ENCODE assay signal across 8 cellular contexts in the genomic region with DNA sequence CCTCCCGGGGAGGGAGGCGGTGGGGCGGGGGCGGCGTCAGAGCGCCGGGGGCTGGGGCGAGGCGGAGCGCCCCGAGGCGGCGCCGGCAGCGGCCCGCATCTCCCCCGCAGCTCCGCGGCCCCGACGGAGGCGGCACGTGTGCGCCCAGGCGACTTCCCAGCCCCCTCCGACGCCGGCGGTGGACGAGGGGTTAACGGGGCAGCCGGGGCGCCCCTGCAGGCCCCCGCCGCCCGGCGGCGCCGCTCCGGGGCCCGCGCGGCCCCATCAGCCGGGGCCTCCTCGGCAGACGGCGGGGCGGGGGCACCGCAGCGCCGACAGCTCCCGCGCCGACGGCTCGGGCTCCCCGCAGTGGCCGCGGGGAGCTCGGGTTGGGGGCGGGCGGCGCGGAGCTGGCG. TPM values are rescaled to one million over a fixed set of nuclear protein-coding genes. Genes with fewer than 3 reads are reported as not detected.
DNase-seq lines count a peak whose midpoint lies in the region; ATAC-seq and TF ChIP-seq lines count a peak whose summit lies in the region.
"Not testable (repeated sequence)": the region's sequence is repeated elsewhere in the genome, so short reads cannot be mapped to it uniquely, and the experiment has no call there.

No MANE protein-coding gene starts in this region.

- not testable (repeated sequence) for H3K9me3 Mint-ChIP-seq in endodermal cell

- H3K9ac ChIP-seq in HUES6 (ENCODE audit: low read length); endodermal cell (ENCODE audit: extremely low read depth, low read length, poor library complexity, severe bottlenecking): not testable (repeated sequence)

- H3K4me1 ChIP-seq in HUES6 (ENCODE audit: control insufficient read depth, insufficient read depth, low read length) (peaks cover 11% of the 10 kb centered on the region), tibial artery (peaks cover 0 to 27% (median 16%) of the 10 kb centered on the region in 4 donors)
- H3K4me1 ChIP-seq in RWPE2 (ENCODE audit: insufficient read depth, poor library complexity, severe bottlenecking); endodermal cell (ENCODE audit: control insufficient read depth, insufficient read depth, low read length); prostate gland (replicated peaks): not testable (repeated sequence)

- H3K27me3 ChIP-seq in HUES6 (ENCODE audit: control insufficient read depth, insufficient read depth, low read length) (peaks cover 12% of the 10 kb centered on the region; the same call in 1 of the 2 replicates), RWPE2 (ENCODE audit: insufficient read depth, poor library complexity, severe bottlenecking) (peaks cover 17% of the 10 kb centered on the region), tibial artery (peaks cover 0 to 36% of the 10 kb centered on the region in 2 donors)
- not testable (repeated sequence) for H3K27me3 ChIP-seq in endodermal cell (ENCODE audit: control insufficient read depth, insufficient read depth, low read length, poor library complexity, severe bottlenecking); prostate gland (replicated peaks; ENCODE audit: insufficient read depth)

- H3K27ac Mint-ChIP-seq in endodermal cell = not testable (repeated sequence)

- 0% methylated on average over 63 of the region's 65 CpGs; no CpG with 5 or more reads in 1 of the 2 experiments for WGBS in endodermal cell (ENCODE audit: insufficient coverage in 1 of 2, insufficient read length in 1 of 2), 2 experiments
- WGBS in prostate gland = 0% methylated on average over 9 of the region's 65 CpGs

- TF ChIP-seq POLR2A in prostate gland (IDR thresholded peaks at IDR 0.05) = not testable (repeated sequence)

- peak overlapping the region; percentile 81 for H3K4me3 Mint-ChIP-seq in endodermal cell

- peaks cover 30% of the 10 kb centered on the region for H3K27me3 Mint-ChIP-seq in endodermal cell (ENCODE audit: insufficient read depth)

- peaks cover 11% of the 10 kb centered on the region for H3K4me1 Mint-ChIP-seq in endodermal cell

- H3K4me3 ChIP-seq in HUES6 (ENCODE audit: low read depth, low read length) (peak overlapping the region; percentile 83), RWPE2 (ENCODE audit: severe bottlenecking) (peak overlapping the region; percentile 41), prostate gland (peak overlapping the region; percentile 54 to 59), tibial artery (peak overlapping the region; percentile 56 to 60)
- not testable (repeated sequence) for H3K4me3 ChIP-seq in endodermal cell (ENCODE audit: low read length)

- not testable (repeated sequence) for TF ChIP-seq CTCF in C4-2B (conservative IDR thresholded peaks at IDR 0.05); RWPE2 (IDR thresholded peaks at IDR 0.05; ENCODE audit: poor library complexity, severe bottlenecking); prostate gland (IDR thresholded peaks at IDR 0.05); tibial artery (IDR thresholded peaks at IDR 0.05)
- TF ChIP-seq CTCF in endodermal cell (conservative IDR thresholded peaks at IDR 0.05) = peak; percentile 14

- H3K36me3 ChIP-seq in HUES6 (ENCODE audit: control insufficient read depth, insufficient read depth, low read length); RWPE2 (ENCODE audit: low read depth); endodermal cell (ENCODE audit: control insufficient read depth, insufficient read depth, low read length); prostate gland; tibial artery: not testable (repeated sequence)

- H3K9me3 ChIP-seq in HUES6 (ENCODE audit: control insufficient read depth, insufficient read depth, low read depth, low read length); RWPE2 (ENCODE audit: severe bottlenecking); endodermal cell (ENCODE audit: control insufficient read depth, low read length); prostate gland; tibial artery: not testable (repeated sequence)

- peak overlapping the region; percentile 84 for H3K27ac ChIP-seq in C4-2B
- H3K27ac ChIP-seq in HUES6 (ENCODE audit: low read depth, low read length); RWPE2 (ENCODE audit: poor library complexity, severe bottlenecking); endodermal cell (ENCODE audit: low read depth, low read length); prostate gland; tibial artery: not testable (repeated sequence)

- H3K36me3 Mint-ChIP-seq in endodermal cell (ENCODE audit: low read depth) = not testable (repeated sequence)

- intact Hi-C loops in prostate gland (cut with DNase I) = not testable (repeated sequence)
- intact Hi-C loops in tibial artery (cut with DNase I; ENCODE audit: low total_unique reads) = loop anchor here (10.0 kb wide), 1 partner anchor 209 kb away; the partner anchor contains the start of gene DDX39A

- DNase-seq in RWPE2 (ENCODE audit: low spot score); endodermal cell; prostate gland (ENCODE audit: low spot score); tibial artery: not testable (repeated sequence)
- peak; percentile 47 for DNase-seq in activated naive CD4-positive, alpha-beta T cell treated with anti-CD3 and anti-CD28 coated beads, Interleukin-2, amount 50 U/mL, for 16 hours
- peak; percentile 67 for DNase-seq in left kidney (ENCODE audit: low read depth, low spot score)

- not testable (repeated sequence) for ATAC-seq in RWPE2 (ENCODE audit: low read depth)

RNA-seq across cellular contexts. Expression of gene ADGRL1, which starts 0.3 kb away (rescaled TPM):
- 10 to 100 TPM; 70.8 to 82.6 TPM for total RNA-seq in endodermal cell
- 61.7 TPM for polyA plus RNA-seq in endodermal cell (2013, experiment 1 of 2)
- 51.6 TPM for polyA plus RNA-seq in endodermal cell (2013, experiment 2 of 2)
- 10 to 100 TPM; 13.0 to 44.1 TPM for total RNA-seq in prostate gland
